15 cellular contexts compared by ENCODE assay signal in the genomic region with DNA sequence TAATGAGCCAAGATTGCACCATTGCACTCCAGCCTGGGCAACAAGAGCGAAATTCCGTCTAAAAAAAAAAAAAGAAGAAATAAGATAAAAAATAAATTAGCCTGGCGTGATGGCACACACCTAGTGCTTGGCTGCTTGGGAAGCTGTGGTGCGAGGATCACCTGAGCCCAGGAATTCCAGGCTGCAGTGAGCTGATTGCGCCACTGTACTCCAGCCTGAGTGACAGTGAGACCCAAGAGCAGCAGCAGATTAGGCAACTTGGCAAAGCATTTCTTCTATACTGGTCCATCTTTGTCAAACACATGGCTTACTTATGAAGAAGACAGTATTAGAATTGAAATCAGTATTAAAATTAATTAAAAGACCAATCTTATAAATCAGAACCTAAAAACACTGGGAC. TPM values are rescaled to one million over a fixed set of nuclear protein-coding genes. Genes with fewer than 3 reads are reported as not detected.
DNase-seq lines count a peak whose midpoint lies in the region; ATAC-seq and TF ChIP-seq lines count a peak whose summit lies in the region.
"Had no signal": no experiment of that assay in that cellular context is flagged by ENCODE, and none has a peak within 500 bp of the region (broad histone marks: within the 10 kb centered on the region; RNA-seq: fewer than 3 reads in every experiment).

No MANE protein-coding gene starts in this region.

- H3K36me3 ChIP-seq in Caco-2 (ENCODE audit: control insufficient read depth, insufficient read depth, low read length) (no peaks in the 10 kb centered on the region), right lobe of liver (no peaks in the 10 kb centered on the region), OCI-LY7 (ENCODE audit: insufficient read depth, low read length) (peaks cover 80% of the 10 kb centered on the region)
- H3K36me3 ChIP-seq: BE2C had no signal

- H3K9me3 Mint-ChIP-seq in Caco-2 (ENCODE audit: unreplicated experiment), result no peaks in the 10 kb centered on the region
- H3K9me3 Mint-ChIP-seq: CD4-positive, alpha-beta memory T cell had no signal

- H3K27me3 ChIP-seq in Caco-2 (replicated peaks; ENCODE audit: control insufficient read depth, insufficient read depth, low read length) (no peaks in the 10 kb centered on the region), right lobe of liver (no peaks in the 10 kb centered on the region)
- H3K27me3 ChIP-seq: BE2C had no signal

- no peak overlapping the region for H3K4me2 ChIP-seq in OCI-LY7 (ENCODE audit: low read length)

- TF ChIP-seq CTCF in Caco-2 (IDR thresholded peaks at IDR 0.05; ENCODE audit: insufficient read depth in 1 of 2, low read depth in 1 of 2, low read length in 1 of 2, severe bottlenecking in 1 of 2, unreplicated experiment in 1 of 2), result no peak
- TF ChIP-seq CTCF in epithelial cell of esophagus (IDR thresholded peaks at IDR 0.05; ENCODE audit: insufficient read depth, low read depth, low read length, missing control alignments), result no peak
- no peak for TF ChIP-seq CTCF in right lobe of liver (IDR thresholded peaks at IDR 0.05)
- no peak for TF ChIP-seq CTCF in OCI-LY7 (conservative IDR thresholded peaks at IDR 0.05; ENCODE audit: low read length)

- H3K27ac ChIP-seq in right lobe of liver (no peak overlapping the region), OCI-LY7 (ENCODE audit: low read depth, low read length, poor library complexity, severe bottlenecking) (no peak overlapping the region)
- H3K27ac ChIP-seq: C4-2B had no signal

- peak; percentile 18 to 42 for DNase-seq in Caco-2
- no peak for DNase-seq in HEK293T (ENCODE audit: extremely low spot score)
- peak; percentile 9 for DNase-seq in epithelial cell of esophagus (ENCODE audit: low read depth)
- peak in 2 of 3 donors; percentile 42 to 74 for DNase-seq in right lobe of liver
- no peak for DNase-seq in OCI-LY7 (ENCODE audit: low spot score)
- DNase-seq: BE2C; CD4-positive, alpha-beta memory T cell; DMS153; DMS79 treated with DMSO at 0.1 percent for 48 hours; EL had no signal

- CTCF ChIA-PET in Caco-2 (lab: Charles Lee) (no interaction called here), HEK293T (lab: Yijun Ruan, JAX) (no interaction called here), OCI-LY7 (lab: Charles Lee; ENCODE audit: unreplicated experiment) (no interaction called here)

- H3K9me3 ChIP-seq in Caco-2 (no peaks in the 10 kb centered on the region), right lobe of liver (no peaks in the 10 kb centered on the region), OCI-LY7 (ENCODE audit: low read length) (no peaks in the 10 kb centered on the region)
- H3K9me3 ChIP-seq: BE2C had no signal

- POLR2A ChIA-PET in Caco-2 (lab: Charles Lee) (interaction anchor here (0.5 kb wide), 1 partner anchor 11 kb away, joined by 3 read pairs; no protein-coding TSS in a partner anchor), HEK293T (lab: Yijun Ruan, JAX) (no interaction called here), OCI-LY7 (lab: Charles Lee) (interaction anchor here (0.6 kb wide), 1 partner anchor 11 kb away, joined by 7 read pairs; no protein-coding TSS in a partner anchor)

- H3K27me3 Mint-ChIP-seq in Caco-2 (ENCODE audit: insufficient read depth, unreplicated experiment), result no peaks in the 10 kb centered on the region
- H3K27me3 Mint-ChIP-seq: CD4-positive, alpha-beta memory T cell had no signal

- intact Hi-C loops in Caco-2 (cut with micrococcal nuclease; ENCODE audit: unreplicated experiment) (no loop called here), right lobe of liver (cut with DNase I) (no loop called here), OCI-LY7 (cut with micrococcal nuclease; ENCODE audit: unreplicated experiment) (loop anchor here (10.0 kb wide), 1 partner anchor 764 kb away; no protein-coding TSS in a partner anchor)

- 40% methylated on average over 5 of the region's 5 CpGs for WGBS in right lobe of liver (ENCODE audit: insufficient coverage, low coverage, low lambda C conversion rate, missing lambda C conversion rate)

- H3K4me3 Mint-ChIP-seq in Caco-2 (ENCODE audit: unreplicated experiment), result no peak overlapping the region
- H3K4me3 Mint-ChIP-seq: CD4-positive, alpha-beta memory T cell had no signal

- no peak overlapping the region for H2AFZ ChIP-seq in OCI-LY7 (ENCODE audit: low read length)

- ATAC-seq in right lobe of liver, result peak; percentile 59 to 86 (median 75)
- ATAC-seq in GM19467 (IDR thresholded peaks at IDR 0.05; ENCODE audit: unreplicated experiment), result no peak
- no peak for ATAC-seq in HG03442 (IDR thresholded peaks at IDR 0.05; ENCODE audit: unreplicated experiment)
- no peak for ATAC-seq in HG03571 (IDR thresholded peaks at IDR 0.05; ENCODE audit: unreplicated experiment)
- ATAC-seq: HCT116 had no signal

- BruUV-seq in Caco-2 (replicated peaks; lab: Mats Ljungman, UMichigan) (no TSS peak), OCI-LY7 (replicated peaks; lab: Mats Ljungman, UMichigan) (no TSS peak)

- H3K9me2 ChIP-seq in OCI-LY7 (ENCODE audit: insufficient read depth, low read length), result no peaks in the 10 kb centered on the region

- no peak overlapping the region for H3K4me3 ChIP-seq in Caco-2 (ENCODE audit: low read depth, low read length)
- no peak overlapping the region for H3K4me3 ChIP-seq in epithelial cell of esophagus (ENCODE audit: low read length)
- no peak overlapping the region for H3K4me3 ChIP-seq in right lobe of liver
- H3K4me3 ChIP-seq in OCI-LY7 (ENCODE audit: low read depth, low read length, poor library complexity, severe bottlenecking), result no peak overlapping the region

- no peaks in the 10 kb centered on the region for H3K4me1 Mint-ChIP-seq in Caco-2 (ENCODE audit: low read depth, unreplicated experiment)

- no peak for TF ChIP-seq POLR2A in right lobe of liver (IDR thresholded peaks at IDR 0.05)

- peaks cover 44% of the 10 kb centered on the region for H3K79me2 ChIP-seq in OCI-LY7 (ENCODE audit: insufficient read depth, low read depth, low read length)

- H3K36me3 Mint-ChIP-seq in Caco-2 (ENCODE audit: insufficient read depth, unreplicated experiment), result no peaks in the 10 kb centered on the region

- no peak overlapping the region for H3K27ac Mint-ChIP-seq in Caco-2 (ENCODE audit: unreplicated experiment)
- H3K27ac Mint-ChIP-seq: CD4-positive, alpha-beta memory T cell had no signal

- peaks cover 23% of the 10 kb centered on the region for H4K20me1 ChIP-seq in OCI-LY7 (ENCODE audit: insufficient read depth, low read length)

- no peaks in the 10 kb centered on the region for H3K4me1 ChIP-seq in Caco-2
- no peaks in the 10 kb centered on the region for H3K4me1 ChIP-seq in right lobe of liver
- H3K4me1 ChIP-seq in OCI-LY7 (ENCODE audit: insufficient read depth, low read length, poor library complexity, severe bottlenecking), result peaks cover 33% of the 10 kb centered on the region
- H3K4me1 ChIP-seq: BE2C had no signal

TF ChIP-seq in HEK293T, 16 proteins besides CTCF, POLR2A, EP300 and RAD21:
- TF ChIP-seq HDGF (IDR thresholded peaks at IDR 0.05; ENCODE audit: borderline replicate concordance) (no peak), PKNOX1 (IDR thresholded peaks at IDR 0.05) (peak; percentile 8; the same call in 1 of the 2 replicates), ZNF384 (IDR thresholded peaks at IDR 0.05) (no peak), ELF4 (IDR thresholded peaks at IDR 0.05) (no peak), FOXA1 (IDR thresholded peaks at IDR 0.05) (no peak), SP1 (IDR thresholded peaks at IDR 0.05) (no peak)
TF ChIP-seq in HEK293T: peak in this region for 1.

RNA-seq across cellular contexts. Expression of gene GON7, which starts 6.3 kb away (rescaled TPM):
- 7.7 and 10.8 TPM in 2 replicates for total RNA-seq in Caco-2 (2022)
- total RNA-seq in right lobe of liver, result 1 to 10 TPM; 4.1 to 9.0 (median 5.6) TPM
- total RNA-seq in OCI-LY7 (2014; rRNA removed; shearing (Covaris generic)), result 54.8 and 78.7 TPM in 2 replicates
- 27.9 and 28.9 TPM in 2 replicates for total RNA-seq in OCI-LY7 (2022)

RNA-seq across cellular contexts. Expression of gene UBR7, which starts 6.5 kb away (rescaled TPM):
- 14.3 and 19.6 TPM in 2 replicates for total RNA-seq in Caco-2 (2022)
- 10 to 100 TPM in 2 of 6 experiments, 1 to 10 TPM in 4; 7.1 to 16.6 (median 8.4) TPM for total RNA-seq in right lobe of liver
- total RNA-seq in OCI-LY7 (2014; rRNA removed; shearing (Covaris generic)), result 45.1 and 76.5 TPM in 2 replicates
- total RNA-seq in OCI-LY7 (2022), result 38.1 and 38.5 TPM in 2 replicates

RNA-seq across cellular contexts. Expression of gene LYSET, which starts 15.4 kb away (rescaled TPM):
- 17.3 and 17.4 TPM in 2 replicates for total RNA-seq in Caco-2 (2022)
- total RNA-seq in right lobe of liver, result 10 to 100 TPM in 1 of 6 experiments, 1 to 10 TPM in 5; 4.0 to 11.0 (median 7.7) TPM
- 9.3 and 12.0 TPM in 2 replicates for total RNA-seq in OCI-LY7 (2014; rRNA removed; shearing (Covaris generic))
- 17.9 and 19.7 TPM in 2 replicates for total RNA-seq in OCI-LY7 (2022)

RNA-seq across cellular contexts. Expression of gene MOAP1, which starts 15.9 kb away (rescaled TPM):
- 11.5 and 12.2 TPM in 2 replicates for total RNA-seq in Caco-2 (2022)
- total RNA-seq in right lobe of liver, result 10 to 100 TPM in 4 of 6 experiments, 1 to 10 TPM in 2; 9.4 to 13.5 (median 11.3) TPM
- total RNA-seq in OCI-LY7 (2014; rRNA removed; shearing (Covaris generic)), result 31.2 and 34.3 TPM in 2 replicates
- 26.4 TPM in 2 replicates for total RNA-seq in OCI-LY7 (2022)

Comparison
In these comparisons a context has a peak if more than half of its experiments do, and no peak if none do; other contexts are left out.
1. DNase-seq: peak in Caco-2 (2 of 2), epithelial cell of esophagus (single experiment) and right lobe of liver (2 of 3); none in HEK293T (single experiment) and OCI-LY7 (single experiment).
2. ATAC-seq: peak in right lobe of liver (4 of 4); none in GM19467 (single experiment), HG03442 (single experiment) and HG03571 (single experiment).